In genomic region chr1:16981269-16981849, GRCh38 we compare ENCODE assay signal across 10 cellular contexts. TPM values are rescaled to one million over a fixed set of nuclear protein-coding genes. Genes with fewer than 3 reads are reported as not detected.
DNase-seq lines count a peak whose midpoint lies in the region; ATAC-seq lines count a peak whose summit lies in the region.
"Had no signal": no experiment of that assay in that cellular context is flagged by ENCODE, and none has a peak within 500 bp of the region (broad histone marks: within the 10 kb centered on the region; RNA-seq: fewer than 3 reads in every experiment).

No MANE protein-coding gene starts in this region.

- no peaks in the 10 kb centered on the region for H3K9me3 ChIP-seq in adipocyte (ENCODE audit: control insufficient read depth, low read length)

- no peak for DNase-seq in stimulated activated naive CD8-positive, alpha-beta T cell treated with anti-CD3 and anti-CD28 coated beads, Interleukin-15, Interleukin-2, amounts not matched to agents 100 U/mL and 50 U/mL, for 24 hours
- DNase-seq in adipocyte (ENCODE audit: low read depth) (peak; percentile 84), immature natural killer cell (no peak), cortex of kidney (lab: John Stamatoyannopoulos, UW) (no peak), cerebellar nuclear complex (lab: John Stamatoyannopoulos, UW) (no peak), GM19238 (ENCODE audit: insufficient read length, low spot score) (no peak)
- DNase-seq: activated CD4-positive, CD25-positive, alpha-beta regulatory T cell; NCI-H2081 had no signal

- peak overlapping the region; percentile 52 for H3K4me3 Mint-ChIP-seq in stimulated activated naive CD8-positive, alpha-beta T cell treated with anti-CD3 and anti-CD28 coated beads, Interleukin-15, Interleukin-2, amounts not matched to agents 100 ng/mL and 50 ng/mL, for 24 hours
- peak overlapping the region; percentile 51 to 84 (median 71) for H3K4me3 Mint-ChIP-seq in immature natural killer cell

- peaks cover 9% of the 10 kb centered on the region for H3K4me1 Mint-ChIP-seq in stimulated activated naive CD8-positive, alpha-beta T cell treated with anti-CD3 and anti-CD28 coated beads, Interleukin-15, Interleukin-2, amounts not matched to agents 100 ng/mL and 50 ng/mL, for 24 hours (ENCODE audit: low read depth)
- H3K4me1 Mint-ChIP-seq in immature natural killer cell: peaks cover 8 to 11% of the 10 kb centered on the region in 2 donors

- no peak for ATAC-seq in stimulated activated naive CD8-positive, alpha-beta T cell treated with anti-CD3 and anti-CD28 coated beads, Interleukin-15, Interleukin-2, amounts not matched to agents 100 U/mL and 50 U/mL, for 24 hours
- ATAC-seq in GM19455 (IDR thresholded peaks at IDR 0.05; ENCODE audit: unreplicated experiment): no peak

- peaks cover under 1% of the 10 kb centered on the region for H3K36me3 ChIP-seq in adipocyte (ENCODE audit: control insufficient read depth, insufficient read depth, low read length, severe bottlenecking)

- H3K27me3 Mint-ChIP-seq in stimulated activated naive CD8-positive, alpha-beta T cell treated with anti-CD3 and anti-CD28 coated beads, Interleukin-15, Interleukin-2, amounts not matched to agents 100 ng/mL and 50 ng/mL, for 24 hours: peaks cover 24% of the 10 kb centered on the region
- H3K27me3 Mint-ChIP-seq in immature natural killer cell (ENCODE audit: low read depth in 3 of 3): peaks cover 3 to 12% (median 9%) of the 10 kb centered on the region in 3 donors

- H3K4me3 ChIP-seq in adipocyte (ENCODE audit: low read length): peak overlapping the region; percentile 79

- peaks cover 6% of the 10 kb centered on the region for H3K36me3 Mint-ChIP-seq in stimulated activated naive CD8-positive, alpha-beta T cell treated with anti-CD3 and anti-CD28 coated beads, Interleukin-15, Interleukin-2, amounts not matched to agents 100 ng/mL and 50 ng/mL, for 24 hours (ENCODE audit: low read depth)
- H3K36me3 Mint-ChIP-seq in immature natural killer cell: peaks cover 0 to 7% (median 4%) of the 10 kb centered on the region in 3 donors

- H3K9me3 Mint-ChIP-seq in stimulated activated naive CD8-positive, alpha-beta T cell treated with anti-CD3 and anti-CD28 coated beads, Interleukin-15, Interleukin-2, amounts not matched to agents 100 ng/mL and 50 ng/mL, for 24 hours: no peaks in the 10 kb centered on the region
- H3K9me3 Mint-ChIP-seq in immature natural killer cell: no peaks in the 10 kb centered on the region

- H3K4me1 ChIP-seq in adipocyte (ENCODE audit: control insufficient read depth, insufficient read depth, low read length): peaks cover 30% of the 10 kb centered on the region

- no peaks in the 10 kb centered on the region for H3K27me3 ChIP-seq in adipocyte (replicated peaks; ENCODE audit: control insufficient read depth, insufficient read depth, low read length)

- H3K9ac ChIP-seq in adipocyte (ENCODE audit: low read length): peak overlapping the region; percentile 82

- peak overlapping the region; percentile 36 for H3K27ac Mint-ChIP-seq in stimulated activated naive CD8-positive, alpha-beta T cell treated with anti-CD3 and anti-CD28 coated beads, Interleukin-15, Interleukin-2, amounts not matched to agents 100 ng/mL and 50 ng/mL, for 24 hours
- no peak overlapping the region for H3K27ac Mint-ChIP-seq in immature natural killer cell

RNA-seq across cellular contexts. Expression of gene MFAP2, which starts 0.9 kb away (rescaled TPM):
- polyA plus RNA-seq in immature natural killer cell: not detected

RNA-seq across cellular contexts. Expression of gene ATP13A2, which starts 30.4 kb away (rescaled TPM):
- 10 to 100 TPM; 21.1 to 53.4 (median 26.3) TPM for polyA plus RNA-seq in immature natural killer cell

RNA-seq across cellular contexts. Expression of gene CROCC, which starts 59.6 kb away (rescaled TPM):
- 1 to 10 TPM in 2 of 3 donors, under 1 TPM in 1; 0.35 to 6.5 (median 5.4) TPM for polyA plus RNA-seq in immature natural killer cell
